24 cellular contexts compared by ENCODE assay signal in genomic region chr1:6591644-6592043, GRCh38. TPM values are rescaled to one million over a fixed set of nuclear protein-coding genes. Genes with fewer than 3 reads are reported as not detected.
DNase-seq lines count a peak whose midpoint lies in the region; ATAC-seq, FAIRE-seq and TF ChIP-seq lines count a peak whose summit lies in the region.
"Had no signal": no experiment of that assay in that cellular context is flagged by ENCODE, and none has a peak within 500 bp of the region (broad histone marks: within the 10 kb centered on the region; RNA-seq: fewer than 3 reads in every experiment).

No MANE protein-coding gene starts in this region.

- no peaks in the 10 kb centered on the region for H3K9me3 Mint-ChIP-seq in chondrocyte (ENCODE audit: low read depth)
- H3K9me3 Mint-ChIP-seq: activated T-helper 17 cell treated with anti-CD3 and anti-CD28 coated beads, Interleukin-2, amount 50 U/mL, for 72 hours; endodermal cell; GM23338; natural killer cell; T-cell had no signal

- TF ChIP-seq POLR2A in K562 (conservative IDR thresholded peaks at IDR 0.05), result no peak

- no peaks in the 10 kb centered on the region for H3K27me3 Mint-ChIP-seq in chondrocyte (ENCODE audit: low read depth)
- H3K27me3 Mint-ChIP-seq: activated T-helper 17 cell treated with anti-CD3 and anti-CD28 coated beads, Interleukin-2, amount 50 U/mL, for 72 hours; T-cell had no signal

- FAIRE-seq in K562 (lab: Jason Lieb, UNC), result no peak
- FAIRE-seq: pancreas had no signal

- peaks cover 23% of the 10 kb centered on the region for H4K20me1 ChIP-seq in K562 (replicated peaks; ENCODE audit: control insufficient read depth, insufficient read depth, low read length)

- H2AFZ ChIP-seq in K562 (ENCODE audit: low read depth, low read length), result no peak overlapping the region
- H2AFZ ChIP-seq: GM23338 had no signal

- no peak for DNase-seq in left ventricle myocardium inferior
- no peak for DNase-seq in left ventricle myocardium superior
- no peak for DNase-seq in K562 (ENCODE audit: extremely low read depth in 1 of 4, low spot score in 3 of 4)
- DNase-seq in myocyte (ENCODE audit: low read depth), result peak; percentile 71
- no peak for DNase-seq in aorta
- DNase-seq in SW 1271 (lab: John Stamatoyannopoulos, UW), result no peak
- DNase-seq in chondrocyte (ENCODE audit: low spot score), result no peak
- DNase-seq: activated CD4-positive, alpha-beta T cell treated with anti-CD3 and anti-CD28 coated beads for 48 hours; endodermal cell; left cardiac atrium; natural killer cell; NCI-H1092 treated with DMSO at 0.1 percent for 48 hours; NCI-H1930; NCI-H226; NCI-H748 treated with DMSO at 0.1 percent for 48 hours; SHP77 treated with DMSO at 0.1 percent for 48 hours had no signal

- H3K27ac ChIP-seq in left ventricle myocardium inferior (replicated peaks) (peak overlapping the region; percentile 59), K562 (ENCODE audit: extremely low read depth, low read depth, low read length) (no peak overlapping the region), aorta (ENCODE audit: low read depth in 1 of 2, low read length in 2 of 2) (peak overlapping the region; percentile 39 to 70)
- H3K27ac ChIP-seq: pancreas, suprapubic skin had no signal

- no peak overlapping the region for H3K4me2 ChIP-seq in K562 (ENCODE audit: insufficient read depth, low read length)
- H3K4me2 ChIP-seq: GM23338 had no signal

- peak overlapping the region in 1 of 2 experiments; percentile 66; a peak in 2 of 4 replicates for H3K9ac ChIP-seq in K562 (ENCODE audit: insufficient read depth in 1 of 2, low read depth in 2 of 2, low read length in 2 of 2)

- H3K9me1 ChIP-seq in K562 (ENCODE audit: control insufficient read depth, insufficient read depth, low read length), result peaks cover 8% of the 10 kb centered on the region

- ATAC-seq in left ventricle myocardium superior (no peak), K562 (no peak), aorta (ENCODE audit: low FRiP score) (peak; percentile 11), GM21360 (IDR thresholded peaks at IDR 0.05; ENCODE audit: unreplicated experiment) (no peak)
- ATAC-seq: activated T-helper 17 cell treated with anti-CD3 and anti-CD28 coated beads, Interleukin-2, amount 50 U/mL, for 72 hours; GM23338 had no signal

- H3K4me3 ChIP-seq in left ventricle myocardium inferior, result no peak overlapping the region
- no peak overlapping the region for H3K4me3 ChIP-seq in K562
- H3K4me3 ChIP-seq in aorta (ENCODE audit: low read length in 2 of 2), result no peak overlapping the region
- H3K4me3 ChIP-seq: GM23338, pancreas, suprapubic skin had no signal

- H3K9me3 ChIP-seq in left ventricle myocardium inferior (replicated peaks), result no peaks in the 10 kb centered on the region
- H3K9me3 ChIP-seq in K562 (replicated peaks; ENCODE audit: control insufficient read depth, insufficient read depth, low read depth, low read length), result no peaks in the 10 kb centered on the region
- H3K9me3 ChIP-seq in aorta (ENCODE audit: control insufficient read depth, low read length), result no peaks in the 10 kb centered on the region
- H3K9me3 ChIP-seq: pancreas, suprapubic skin had no signal

- CTCF ChIA-PET in K562 (lab: Yijun Ruan, JAX; ENCODE audit: low intra/inter-chr PET ratio), result no interaction called here

- H3K27me3 ChIP-seq in left ventricle myocardium inferior (ENCODE audit: low read depth) (no peaks in the 10 kb centered on the region), K562 (ENCODE audit: control insufficient read depth in 2 of 2, insufficient read depth in 2 of 2, low read length in 2 of 2) (no peaks in the 10 kb centered on the region), aorta (ENCODE audit: control insufficient read depth in 1 of 2, insufficient read depth in 2 of 2, low read length in 1 of 2) (no peaks in the 10 kb centered on the region)
- H3K27me3 ChIP-seq: pancreas, suprapubic skin had no signal

- TF ChIP-seq CTCF in left ventricle myocardium inferior (IDR thresholded peaks at IDR 0.05; ENCODE audit: borderline replicate concordance), result no peak
- no peak for TF ChIP-seq CTCF in K562 (IDR thresholded peaks at IDR 0.05 in 2 of 3, conservative IDR thresholded peaks at IDR 0.05 in 1 of 3; ENCODE audit: insufficient read depth in 2 of 3, low read depth in 1 of 3, low read length in 3 of 3)
- no peak for TF ChIP-seq CTCF in chondrocyte (IDR thresholded peaks at IDR 0.05)

- POLR2A ChIA-PET in K562 (lab: Yijun Ruan, JAX), result interaction anchor here (0.6 to 4.2 kb wide), 8 partner anchors 10 to 50 kb away, joined by 3 to 59 read pairs (median 4); partner anchors contain the start of genes KLHL21 and ZBTB48

- H3K27ac Mint-ChIP-seq in chondrocyte (ENCODE audit: unreplicated experiment), result no peak overlapping the region
- H3K27ac Mint-ChIP-seq: endodermal cell, GM23338 had no signal

- H3K36me3 ChIP-seq in left ventricle myocardium inferior (peaks cover 86% of the 10 kb centered on the region), K562 (ENCODE audit: control insufficient read depth, insufficient read depth, low read length) (peaks cover 100% of the 10 kb centered on the region), aorta (ENCODE audit: control insufficient read depth in 1 of 2, insufficient read depth in 2 of 2, low read length in 1 of 2) (peaks cover 0 to 19% of the 10 kb centered on the region in 2 donors)

- BruUV-seq in K562 (replicated peaks; lab: Mats Ljungman, UMichigan), result no TSS peak

- peaks cover 20% of the 10 kb centered on the region for H3K36me3 Mint-ChIP-seq in chondrocyte (ENCODE audit: low read depth)
- H3K36me3 Mint-ChIP-seq: natural killer cell had no signal

- in situ Hi-C loops in K562 (cut with MboI), result no loop called here

- H3K4me1 Mint-ChIP-seq in chondrocyte (ENCODE audit: low read depth), result peaks cover 8% of the 10 kb centered on the region
- H3K4me1 Mint-ChIP-seq: activated T-helper 17 cell treated with anti-CD3 and anti-CD28 coated beads, Interleukin-2, amount 50 U/mL, for 72 hours; endodermal cell; GM23338 had no signal

- WGBS in K562 (ENCODE audit: insufficient coverage, low coverage, missing lambda C conversion rate), result 87% methylated on average over 6 of the region's 6 CpGs
- 52 to 53% methylated on average over 6 of the region's 6 CpGs for WGBS in aorta, 2 donors

- TF ChIP-seq EP300 in K562 (IDR thresholded peaks at IDR 0.05; ENCODE audit: low read length), result no peak

- H3K4me1 ChIP-seq in left ventricle myocardium inferior (peaks cover 97% of the 10 kb centered on the region), K562 (replicated peaks in 1 of 2; ENCODE audit: control insufficient read depth in 2 of 2, insufficient read depth in 2 of 2, low read length in 2 of 2) (peaks cover 0 to 35% of the 10 kb centered on the region in 2 experiments; a peak in 2 of 5 replicates), aorta (ENCODE audit: control insufficient read depth in 1 of 2, insufficient read depth in 2 of 2, low read length in 2 of 2) (peaks cover 0 to 4% of the 10 kb centered on the region in 2 donors)

- H3K4me3 Mint-ChIP-seq in chondrocyte (ENCODE audit: unreplicated experiment), result no peak overlapping the region
- H3K4me3 Mint-ChIP-seq: activated T-helper 17 cell treated with anti-CD3 and anti-CD28 coated beads, Interleukin-2, amount 50 U/mL, for 72 hours; endodermal cell; GM23338; T-cell had no signal

- peaks cover 20% of the 10 kb centered on the region for H3K79me2 ChIP-seq in K562 (ENCODE audit: control insufficient read depth, insufficient read depth, low read length)

- intact Hi-C loops in left ventricle myocardium inferior (cut with micrococcal nuclease) (no loop called here), left ventricle myocardium superior (cut with micrococcal nuclease) (no loop called here), K562 (cut with micrococcal nuclease) (no loop called here), aorta (cut with DNase I) (loop anchor here in 1 of 2 donors (5.0 kb wide), 1 partner anchor 36 kb away; no protein-coding TSS in a partner anchor)

- TF ChIP-seq RAD21 in K562 (CRISPR knock-in tag; conservative IDR thresholded peaks at IDR 0.05 in 1 of 2, IDR thresholded peaks at IDR 0.05 in 1 of 2), result no peak

RNA-seq across cellular contexts. Expression of gene KLHL21, which starts 11.0 kb away (rescaled TPM):
- total RNA-seq in left ventricle myocardium inferior (83.7 TPM), left ventricle myocardium superior (131 TPM), K562 (2014; rRNA removed) (26.4 and 32.3 TPM in 2 replicates), K562 (2014; rRNA removed; fragmentation: Illumina TruSeq; extraction: Trizol) (10.0 and 12.6 TPM in 2 replicates), K562 (2015; rRNA removed; fragmentation: Illumina TruSeq; extraction: Trizol) (22.4 and 23.6 TPM in 2 replicates), K562 (2021) (39.6 and 42.1 TPM in 2 replicates), myocyte (118 and 122 TPM in 2 replicates), aorta (10 to 100 TPM; 37.5 to 38.3 TPM), chondrocyte (34.3 to 39.6 TPM (median 38.3 TPM) in 3 replicates)
- total RNA-seq in K562 (2011; cell fraction: chromatin; rRNA removed; ENCODE audit: low replicate concordance), result 34.6 and 104 TPM in 2 replicates
- 89.4 and 101 TPM in 2 replicates for total RNA-seq in K562 (2011; cell fraction: nucleolus; rRNA removed)
- total RNA-seq in K562 (2011; cell fraction: nucleoplasm; rRNA removed), result 53.5 and 55.7 TPM in 2 replicates
- polyA plus RNA-seq in K562 (2011; rRNA removed) (11.0 and 14.9 TPM in 2 replicates), K562 (2014; fragmentation: Illumina TruSeq; extraction: Trizol) (17.5 and 24.2 TPM in 2 replicates), K562 (2014; fragmentation: Nextera tagmentation; extraction: Ambion mirVana) (1 to 10 TPM; 2.1 to 2.2 TPM), K562 (2014; rRNA removed) (21.0 and 22.2 TPM in 2 replicates), aorta (10 to 100 TPM; 10.8 to 38.0 TPM)
- polyA plus RNA-seq in K562 (2011; cell fraction: cytosol; rRNA removed), result 17.3 and 24.4 TPM in 2 replicates
- polyA plus RNA-seq in K562 (2011; cell fraction: nucleus; rRNA removed), result 28.7 and 48.0 TPM in 2 replicates
- polyA plus RNA-seq in K562 (2012), result 37.5 and 39.1 TPM in 2 replicates
- 14.0 and 18.0 TPM in 2 replicates for polyA minus RNA-seq in K562 (2011; rRNA and poly(A)+ RNA removed)
- polyA minus RNA-seq in K562 (2011; cell fraction: cytosol; rRNA and poly(A)+ RNA removed), result 21.5 and 32.0 TPM in 2 replicates
- polyA minus RNA-seq in K562 (2011; cell fraction: nucleus; rRNA and poly(A)+ RNA removed), result 22.6 and 27.8 TPM in 2 replicates
- polyA plus RNA-seq in myocyte (2012), result 64.9 TPM

RNA-seq across cellular contexts. Expression of gene ZBTB48, which starts 11.8 kb away (rescaled TPM):
- 12.9 TPM for total RNA-seq in left ventricle myocardium inferior
- total RNA-seq in left ventricle myocardium superior, result 13.3 TPM
- 73.9 and 235 TPM in 2 replicates for total RNA-seq in K562 (2011; cell fraction: chromatin; rRNA removed; ENCODE audit: low replicate concordance)
- 195 and 197 TPM in 2 replicates for total RNA-seq in K562 (2011; cell fraction: nucleolus; rRNA removed)
- total RNA-seq in K562 (2011; cell fraction: nucleoplasm; rRNA removed), result 94.0 and 120 TPM in 2 replicates
- 42.4 and 52.4 TPM in 2 replicates for total RNA-seq in K562 (2014; rRNA removed)
- total RNA-seq in K562 (2014; rRNA removed; fragmentation: Illumina TruSeq; extraction: Trizol), result 17.2 and 19.8 TPM in 2 replicates
- 44.5 and 55.4 TPM in 2 replicates for total RNA-seq in K562 (2015; rRNA removed; fragmentation: Illumina TruSeq; extraction: Trizol)
- 52.9 and 55.3 TPM in 2 replicates for total RNA-seq in K562 (2021)
- polyA plus RNA-seq in K562 (2011; rRNA removed), result 29.5 and 57.2 TPM in 2 replicates
- polyA plus RNA-seq in K562 (2011; cell fraction: cytosol; rRNA removed), result 50.1 and 59.3 TPM in 2 replicates
- polyA plus RNA-seq in K562 (2011; cell fraction: nucleus; rRNA removed), result 124 and 137 TPM in 2 replicates
- polyA plus RNA-seq in K562 (2012), result 45.7 and 62.8 TPM in 2 replicates
- 24.9 and 40.6 TPM in 2 replicates for polyA plus RNA-seq in K562 (2014; fragmentation: Illumina TruSeq; extraction: Trizol)
- 1 to 10 TPM; 1.9 to 7.4 TPM for polyA plus RNA-seq in K562 (2014; fragmentation: Nextera tagmentation; extraction: Ambion mirVana)
- polyA plus RNA-seq in K562 (2014; rRNA removed), result 50.9 and 66.9 TPM in 2 replicates
- 28.0 and 28.3 TPM in 2 replicates for polyA minus RNA-seq in K562 (2011; rRNA and poly(A)+ RNA removed)
- 31.8 and 39.4 TPM in 2 replicates for polyA minus RNA-seq in K562 (2011; cell fraction: cytosol; rRNA and poly(A)+ RNA removed)
- 52.8 and 74.0 TPM in 2 replicates for polyA minus RNA-seq in K562 (2011; cell fraction: nucleus; rRNA and poly(A)+ RNA removed)
- 14.0 and 17.5 TPM in 2 replicates for total RNA-seq in myocyte
- 19.9 TPM for polyA plus RNA-seq in myocyte (2012)
- 10 to 100 TPM; 20.6 to 29.9 TPM for total RNA-seq in aorta
- polyA plus RNA-seq in aorta, result 100 to 1,000 TPM in 1 of 2 donors, 10 to 100 TPM in 1; 25.2 to 204 TPM
- 19.9 to 27.4 TPM (median 23.7 TPM) in 3 replicates for total RNA-seq in chondrocyte

RNA-seq across cellular contexts. Expression of gene PHF13, which starts 21.9 kb away (rescaled TPM):
- total RNA-seq in left ventricle myocardium inferior, result 6.8 TPM
- 7.5 TPM for total RNA-seq in left ventricle myocardium superior
- total RNA-seq in K562 (2011; cell fraction: chromatin; rRNA removed; ENCODE audit: low replicate concordance), result 29.6 and 40.5 TPM in 2 replicates
- 22.5 and 27.3 TPM in 2 replicates for total RNA-seq in K562 (2011; cell fraction: nucleolus; rRNA removed)
- 22.7 and 26.4 TPM in 2 replicates for total RNA-seq in K562 (2011; cell fraction: nucleoplasm; rRNA removed)
- 12.6 and 13.8 TPM in 2 replicates for total RNA-seq in K562 (2014; rRNA removed)
- 11.7 and 12.6 TPM in 2 replicates for total RNA-seq in K562 (2014; rRNA removed; fragmentation: Illumina TruSeq; extraction: Trizol)
- total RNA-seq in K562 (2015; rRNA removed; fragmentation: Illumina TruSeq; extraction: Trizol), result 9.8 and 10.3 TPM in 2 replicates
- total RNA-seq in K562 (2021), result 30.2 and 36.1 TPM in 2 replicates
- polyA plus RNA-seq in K562 (2011; rRNA removed), result 8.8 and 9.6 TPM in 2 replicates
- 6.1 and 6.2 TPM in 2 replicates for polyA plus RNA-seq in K562 (2011; cell fraction: cytosol; rRNA removed)
- polyA plus RNA-seq in K562 (2011; cell fraction: nucleus; rRNA removed), result 20.7 and 23.9 TPM in 2 replicates
- 15.6 and 27.8 TPM in 2 replicates for polyA plus RNA-seq in K562 (2012)
- polyA plus RNA-seq in K562 (2014; fragmentation: Illumina TruSeq; extraction: Trizol), result 17.9 and 21.5 TPM in 2 replicates
- 1 to 10 TPM; 1.8 TPM for polyA plus RNA-seq in K562 (2014; fragmentation: Nextera tagmentation; extraction: Ambion mirVana)
- polyA plus RNA-seq in K562 (2014; rRNA removed), result 13.2 and 13.3 TPM in 2 replicates
- polyA minus RNA-seq in K562 (2011; rRNA and poly(A)+ RNA removed), result 7.5 and 7.7 TPM in 2 replicates
- 7.8 and 9.4 TPM in 2 replicates for polyA minus RNA-seq in K562 (2011; cell fraction: cytosol; rRNA and poly(A)+ RNA removed)
- 4.3 and 6.3 TPM in 2 replicates for polyA minus RNA-seq in K562 (2011; cell fraction: nucleus; rRNA and poly(A)+ RNA removed)
- total RNA-seq in myocyte, result 7.4 and 9.6 TPM in 2 replicates
- polyA plus RNA-seq in myocyte (2012), result 14.3 TPM
- total RNA-seq in aorta, result 10 to 100 TPM; 19.0 to 19.3 TPM
- polyA plus RNA-seq in aorta, result 10 to 100 TPM in 1 of 2 donors, 1 to 10 TPM in 1; 3.6 to 10.8 TPM
- 22.2 to 25.6 TPM (median 23.9 TPM) in 3 replicates for total RNA-seq in chondrocyte

RNA-seq across cellular contexts. Expression of gene THAP3, which starts 33.0 kb away (rescaled TPM):
- total RNA-seq in left ventricle myocardium inferior, result 14.9 TPM
- 14.9 TPM for total RNA-seq in left ventricle myocardium superior
- total RNA-seq in K562 (2011; cell fraction: chromatin; rRNA removed; ENCODE audit: low replicate concordance), result 24.8 and 79.9 TPM in 2 replicates
- 69.4 and 79.1 TPM in 2 replicates for total RNA-seq in K562 (2011; cell fraction: nucleolus; rRNA removed)
- total RNA-seq in K562 (2011; cell fraction: nucleoplasm; rRNA removed), result 43.9 and 44.6 TPM in 2 replicates
- 31.2 and 37.6 TPM in 2 replicates for total RNA-seq in K562 (2014; rRNA removed)
- 7.4 and 9.5 TPM in 2 replicates for total RNA-seq in K562 (2014; rRNA removed; fragmentation: Illumina TruSeq; extraction: Trizol)
- total RNA-seq in K562 (2015; rRNA removed; fragmentation: Illumina TruSeq; extraction: Trizol), result 23.3 and 24.4 TPM in 2 replicates
- 18.2 and 22.1 TPM in 2 replicates for total RNA-seq in K562 (2021)
- 12.7 and 18.9 TPM in 2 replicates for polyA plus RNA-seq in K562 (2011; rRNA removed)
- polyA plus RNA-seq in K562 (2011; cell fraction: cytosol; rRNA removed), result 16.2 and 22.5 TPM in 2 replicates
- 26.7 and 33.4 TPM in 2 replicates for polyA plus RNA-seq in K562 (2011; cell fraction: nucleus; rRNA removed)
- polyA plus RNA-seq in K562 (2012), result 15.1 and 24.7 TPM in 2 replicates
- 20.0 and 23.0 TPM in 2 replicates for polyA plus RNA-seq in K562 (2014; fragmentation: Illumina TruSeq; extraction: Trizol)
- 1 to 10 TPM; 1.9 to 7.0 TPM for polyA plus RNA-seq in K562 (2014; fragmentation: Nextera tagmentation; extraction: Ambion mirVana)
- polyA plus RNA-seq in K562 (2014; rRNA removed), result 28.1 and 29.3 TPM in 2 replicates
- 9.4 and 10.5 TPM in 2 replicates for polyA minus RNA-seq in K562 (2011; rRNA and poly(A)+ RNA removed)
- polyA minus RNA-seq in K562 (2011; cell fraction: cytosol; rRNA and poly(A)+ RNA removed), result 8.3 and 12.0 TPM in 2 replicates
- 15.3 and 21.4 TPM in 2 replicates for polyA minus RNA-seq in K562 (2011; cell fraction: nucleus; rRNA and poly(A)+ RNA removed)
- total RNA-seq in myocyte, result 31.1 and 33.0 TPM in 2 replicates
- polyA plus RNA-seq in myocyte (2012), result 19.3 TPM
- 10 to 100 TPM; 11.0 to 21.2 TPM for total RNA-seq in aorta
- polyA plus RNA-seq in aorta, result 10 to 100 TPM; 20.8 to 44.1 TPM
- 12.9 to 18.2 TPM (median 14.7 TPM) in 3 replicates for total RNA-seq in chondrocyte

RNA-seq across cellular contexts. Expression of gene TAS1R1, which starts 36.5 kb away (rescaled TPM):
- total RNA-seq in left ventricle myocardium inferior (not detected), left ventricle myocardium superior (not detected), K562 (2014; rRNA removed) (not detected in 2 replicates), K562 (2014; rRNA removed; fragmentation: Illumina TruSeq; extraction: Trizol) (not detected in 2 replicates), K562 (2015; rRNA removed; fragmentation: Illumina TruSeq; extraction: Trizol) (not detected in 2 replicates), K562 (2021) (not detected in 2 replicates), myocyte (7.5 and 8.0 TPM in 2 replicates), aorta (not detected), chondrocyte (not detected in 3 replicates)
- total RNA-seq in K562 (2011; cell fraction: chromatin; rRNA removed; ENCODE audit: low replicate concordance), result 0.28 and 0.44 TPM in 2 replicates
- total RNA-seq in K562 (2011; cell fraction: nucleolus; rRNA removed), result 0.39 TPM in 1 of 2 replicates, not detected in the other
- 0.15 TPM in 1 of 2 replicates, not detected in the other for total RNA-seq in K562 (2011; cell fraction: nucleoplasm; rRNA removed)
- polyA plus RNA-seq in K562 (2011; rRNA removed) (0.04 and 0.06 TPM in 2 replicates), K562 (2014; fragmentation: Illumina TruSeq; extraction: Trizol) (not detected in 2 replicates), K562 (2014; fragmentation: Nextera tagmentation; extraction: Ambion mirVana) (not detected), K562 (2014; rRNA removed) (not detected in 2 replicates), aorta (1 to 10 TPM in 1 of 2 donors, not detected in 1; 1.3 TPM)
- 0.01 and 0.04 TPM in 2 replicates for polyA plus RNA-seq in K562 (2011; cell fraction: cytosol; rRNA removed)
- polyA plus RNA-seq in K562 (2011; cell fraction: nucleus; rRNA removed), result 0.06 TPM in 1 of 2 replicates, not detected in the other
- polyA plus RNA-seq in K562 (2012), result 0.07 and 0.12 TPM in 2 replicates
- polyA minus RNA-seq in K562 (2011; rRNA and poly(A)+ RNA removed), result 0.11 TPM in 1 of 2 replicates, not detected in the other
- not detected in 2 replicates for polyA minus RNA-seq in K562 (2011; cell fraction: cytosol; rRNA and poly(A)+ RNA removed)
- not detected in 2 replicates for polyA minus RNA-seq in K562 (2011; cell fraction: nucleus; rRNA and poly(A)+ RNA removed)
- polyA plus RNA-seq in myocyte (2012), result 4.8 TPM
- total RNA-seq: activated T-helper 17 cell treated with anti-CD3 and anti-CD28 coated beads, Interleukin-2, amount 50 U/mL, for 72 hours; cerebellum; GM23338; left cardiac atrium; mesenteric fat pad; natural killer cell; pancreas; T-cell had no signal
- polyA plus RNA-seq: pancreas had no signal
